Comparison of ENCODE assay signal across 28 cellular contexts in genomic region chr16:1277945-1278282, GRCh38. TPM values are rescaled to one million over a fixed set of nuclear protein-coding genes. Genes with fewer than 3 reads are reported as not detected.
"Had no signal": no experiment of that assay in that cellular context is flagged by ENCODE, and none has a peak within 500 bp of the region (broad histone marks: within the 10 kb centered on the region; RNA-seq: fewer than 3 reads in every experiment).

No MANE protein-coding gene starts in this region.

- H3K4me3 ChIP-seq: coronary artery, heart left ventricle, lung, spleen, testis, tibial nerve, upper lobe of right lung, vagina had no signal

- H3K9ac ChIP-seq: parathyroid adenoma had no signal

- H3K36me3 ChIP-seq: heart left ventricle, spleen, tibial nerve, upper lobe of right lung, vagina had no signal

- ATAC-seq: heart left ventricle; left colon; left ventricle myocardium superior; sciatic nerve; stimulated activated memory B cell treated with anti-CD40 and anti-IgM and Interleukin-4, amounts not matched to agents 10 μg/mL and 1 μg/mL and 100 μg/mL, for 72 hours; upper lobe of right lung had no signal

- DNase-seq: effector CD8-positive, alpha-beta T cell; foreskin melanocyte; heart left ventricle; hippocampal formation; left colon; left ventricle myocardium superior; mesenchymal stem cell; midbrain; nucleus accumbens; spleen; stimulated activated CD4-positive, alpha-beta T cell treated with anti-CD3 and anti-CD28 coated beads, Interleukin-15, amount 100 ng/mL, for 24 hours; stimulated activated CD4-positive, alpha-beta T cell treated with anti-CD3 and anti-CD28 coated beads, Interleukin-1b, Interleukin-23, amount 100 ng/mL, for 48 hours; stimulated activated CD4-positive, alpha-beta T cell treated with anti-CD3 and anti-CD28 coated beads, Interleukin-4, amount 100 ng/mL, for 24 hours; upper lobe of right lung had no signal

- H3K9me3 ChIP-seq: heart left ventricle, spleen, testis, upper lobe of right lung, vagina had no signal

- H3K4me1 ChIP-seq: heart left ventricle, parathyroid adenoma, testis, tibial nerve, upper lobe of right lung, vagina had no signal

- H3K27ac ChIP-seq: coronary artery, heart left ventricle, parathyroid adenoma, spleen, testis, tibial nerve, upper lobe of right lung, vagina had no signal

- H3K79me2 ChIP-seq: parathyroid adenoma had no signal

- H3K27me3 ChIP-seq: testis, vagina had no signal

- H2AFZ ChIP-seq: parathyroid adenoma had no signal

RNA-seq across cellular contexts. Expression of gene TPSD1, which starts 22.0 kb away (rescaled TPM):
- total RNA-seq: dermis microvascular lymphatic vessel endothelial cell, glomerular endothelial cell, kidney epithelial cell, pulmonary artery endothelial cell, skeletal muscle tissue had no signal
- polyA plus RNA-seq: neural cell had no signal

RNA-seq across cellular contexts. Expression of gene TPSAB1, which starts 37.4 kb away (rescaled TPM):
- total RNA-seq: dermis microvascular lymphatic vessel endothelial cell, glomerular endothelial cell, kidney epithelial cell, pulmonary artery endothelial cell had no signal
- polyA plus RNA-seq: neural cell had no signal

RNA-seq across cellular contexts. Expression of gene TPSB2, which starts 47.9 kb away (rescaled TPM):
- total RNA-seq: dermis microvascular lymphatic vessel endothelial cell, glomerular endothelial cell, kidney epithelial cell, pulmonary artery endothelial cell, skeletal muscle tissue had no signal
- polyA plus RNA-seq: neural cell had no signal

RNA-seq across cellular contexts. Expression of gene TPSG1, which starts 52.8 kb away (rescaled TPM):
- total RNA-seq: dermis microvascular lymphatic vessel endothelial cell, glomerular endothelial cell, heart left ventricle, kidney epithelial cell, left ventricle myocardium superior, pulmonary artery endothelial cell, skeletal muscle tissue, vagina had no signal
- polyA plus RNA-seq: heart left ventricle, neural cell, spleen had no signal
